36 cellular contexts compared by ENCODE assay signal in the genomic region with DNA sequence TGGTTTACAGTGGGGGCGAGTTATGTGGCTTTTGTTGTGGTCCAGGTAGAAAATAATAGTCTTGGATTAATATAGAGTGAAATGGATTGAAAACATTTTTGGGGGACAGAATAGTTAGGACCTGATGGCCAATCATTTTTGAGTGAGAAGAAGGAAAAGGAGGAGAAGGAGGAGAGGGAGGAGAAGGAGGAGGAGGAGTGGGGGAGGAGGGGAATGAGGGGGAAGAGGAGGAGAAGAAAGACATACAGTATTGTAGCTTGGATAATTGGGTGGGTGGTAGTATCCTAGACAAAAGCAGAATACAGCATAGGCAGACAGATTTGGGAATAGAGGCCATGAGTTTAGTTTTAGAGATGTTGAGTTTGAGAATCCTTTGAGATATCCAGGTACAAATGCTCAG.
"Had no signal": no experiment of that assay in that cellular context is flagged by ENCODE, and none has a peak within 500 bp of the region (broad histone marks: within the 10 kb centered on the region; RNA-seq: fewer than 3 reads in every experiment).

No MANE protein-coding gene starts in this region.

- H3K36me3 ChIP-seq: ascending aorta, cardiac muscle cell had no signal

- H3K36me3 Mint-ChIP-seq: activated CD4-positive, alpha-beta memory T cell treated with anti-CD3 and anti-CD28 coated beads for 36 hours; activated naive CD4-positive, alpha-beta T cell treated with anti-CD3 and anti-CD28 coated beads, Interleukin-2, amount 10 ng/mL, durations not matched to agents 7 days and 5 days; activated naive CD4-positive, alpha-beta T cell treated with anti-CD3 and anti-CD28 coated beads, Interleukin-2, amount 50 U/mL, for 24 hours; activated naive CD8-positive, alpha-beta T cell; activated naive CD8-positive, alpha-beta T cell treated with anti-CD3 and anti-CD28 coated beads, Interleukin-2, amount 10 ng/mL, durations not matched to agents 7 days and 5 days; brain had no signal

- H3K4me3 Mint-ChIP-seq: activated B cell treated with CpG ODN at 0.5 μM for 24 hours; activated CD4-positive, alpha-beta memory T cell treated with anti-CD3 and anti-CD28 coated beads for 36 hours; activated CD4-positive, alpha-beta T cell treated with anti-CD3 and anti-CD28 coated beads, Interleukin-2, amount 10 ng/mL, durations not matched to agents 24 days and 14 days; activated CD8-positive, alpha-beta T cell treated with anti-CD3 and anti-CD28 coated beads for 36 hours; activated naive CD4-positive, alpha-beta T cell treated with anti-CD3 and anti-CD28 coated beads, Interleukin-2, amount 10 ng/mL, durations not matched to agents 7 days and 5 days; activated naive CD4-positive, alpha-beta T cell treated with anti-CD3 and anti-CD28 coated beads, Interleukin-2, amount 50 U/mL, for 24 hours; activated naive CD8-positive, alpha-beta T cell; activated naive CD8-positive, alpha-beta T cell treated with anti-CD3 and anti-CD28 coated beads, Interleukin-2, amount 10 ng/mL, durations not matched to agents 7 days and 5 days; activated naive CD8-positive, alpha-beta T cell treated with anti-CD3 and anti-CD28 coated beads, Interleukin-2, amount 50 U/mL, for 24 hours; activated T-cell treated with anti-CD3 and anti-CD28 coated beads, Interleukin-2, amount 50 U/mL, for 4 hours; activated T-cell treated with anti-CD3 and anti-CD28 coated beads, Interleukin-2, amount 50 U/mL, for 72 hours; brain; T-helper 1 cell treated with Interleukin-12 subunit alpha and Interleukin-12 subunit beta and Interleukin-4 antibody, amounts not matched to agents 30 μg/mL and 1 μg/mL, for 36 hours; T-helper 2 cell treated with Interferon-gamma antibody and Interleukin-4, amounts not matched to agents 5 μg/mL and 100 μg/mL, for 36 hours had no signal

- H3K27me3 ChIP-seq: ascending aorta, cardiac muscle cell had no signal

- H3K27ac ChIP-seq: ascending aorta, cardiac muscle cell, VCaP had no signal

- H3K27ac Mint-ChIP-seq: activated B cell treated with CpG ODN at 0.5 μM for 24 hours; activated CD4-positive, alpha-beta memory T cell treated with anti-CD3 and anti-CD28 coated beads for 36 hours; activated CD4-positive, alpha-beta T cell treated with anti-CD3 and anti-CD28 coated beads, Interleukin-2, amount 10 ng/mL, durations not matched to agents 24 days and 14 days; activated CD8-positive, alpha-beta T cell treated with anti-CD3 and anti-CD28 coated beads for 36 hours; activated naive CD4-positive, alpha-beta T cell treated with anti-CD3 and anti-CD28 coated beads, Interleukin-2, amount 10 ng/mL, durations not matched to agents 7 days and 5 days; activated naive CD4-positive, alpha-beta T cell treated with anti-CD3 and anti-CD28 coated beads, Interleukin-2, amount 50 U/mL, for 24 hours; activated naive CD8-positive, alpha-beta T cell; activated naive CD8-positive, alpha-beta T cell treated with anti-CD3 and anti-CD28 coated beads, Interleukin-2, amount 10 ng/mL, durations not matched to agents 7 days and 5 days; activated naive CD8-positive, alpha-beta T cell treated with anti-CD3 and anti-CD28 coated beads, Interleukin-2, amount 50 U/mL, for 24 hours; activated T-cell treated with anti-CD3 and anti-CD28 coated beads, Interleukin-2, amount 50 U/mL, for 72 hours; activated T-helper 2 cell treated with anti-CD3 and anti-CD28 coated beads, Interferon-gamma antibody, Interleukin-2, Interleukin-4, amounts not matched to agents 10 μg/mL and 5 μg/mL and 100 μg/mL, durations not matched to agents 14 hours and 24 hours and 36 hours; brain; T-helper 1 cell treated with Interleukin-12 subunit alpha and Interleukin-12 subunit beta and Interleukin-4 antibody, amounts not matched to agents 30 μg/mL and 1 μg/mL, for 36 hours; T-helper 2 cell treated with Interferon-gamma antibody and Interleukin-4, amounts not matched to agents 5 μg/mL and 100 μg/mL, for 36 hours had no signal

- H3K4me3 ChIP-seq: ascending aorta, cardiac muscle cell had no signal

- H3K4me1 ChIP-seq: ascending aorta had no signal

- DNase-seq: activated B cell treated with CpG ODN at 0.5 μM for 24 hours; activated CD4-positive, alpha-beta memory T cell treated with anti-CD3 and anti-CD28 coated beads for 36 hours; activated CD4-positive, alpha-beta T cell treated with anti-CD3 and anti-CD28 coated beads for 4 hours; activated CD4-positive, alpha-beta T cell treated with anti-CD3 and anti-CD28 coated beads, Interleukin-2, amount 10 ng/mL, durations not matched to agents 24 days and 14 days; activated CD4-positive, alpha-beta T cell treated with anti-CD3 and anti-CD28 coated beads, Interleukin-2, amount 50 U/mL, for 1 hour; activated CD4-positive, alpha-beta T cell treated with anti-CD3 and anti-CD28 coated beads, Interleukin-2, amount 50 U/mL, for 4 hours; activated CD4-positive, CD25-positive, alpha-beta regulatory T cell treated with anti-CD3 and anti-CD28 coated beads, Interleukin-2, amount 50 U/mL, for 72 hours; activated CD8-positive, alpha-beta memory T cell treated with anti-CD3 and anti-CD28 coated beads, Interleukin-2, amount 50 U/mL, for 4 hours; activated CD8-positive, alpha-beta T cell treated with anti-CD3 and anti-CD28 coated beads for 36 hours; activated effector memory CD4-positive, alpha-beta T cell treated with Interleukin-2 at 50 U/mL for 16 hours; activated gamma-delta T cell; activated naive CD4-positive, alpha-beta T cell treated with anti-CD3 and anti-CD28 coated beads, Interleukin-2, amount 10 ng/mL, durations not matched to agents 7 days and 5 days; activated naive CD4-positive, alpha-beta T cell treated with Interleukin-2 at 50 U/mL for 16 hours; activated naive CD8-positive, alpha-beta T cell treated with anti-CD3 and anti-CD28 coated beads, Interleukin-2, amount 10 ng/mL, durations not matched to agents 7 days and 5 days; activated naive CD8-positive, alpha-beta T cell treated with anti-CD3 and anti-CD28 coated beads, Interleukin-2, amount 50 U/mL, for 24 hours; activated T-cell treated with anti-CD3 and anti-CD28 coated beads for 4 hours; activated T-cell treated with anti-CD3 and anti-CD28 coated beads, Interleukin-2, amount 50 U/mL, for 1 hour; activated T-cell treated with anti-CD3 and anti-CD28 coated beads, Interleukin-2, amount 50 U/mL, for 4 hours; activated T-cell treated with anti-CD3 and anti-CD28 coated beads, Interleukin-2, amount 50 U/mL, for 72 hours; amygdala; anterior cingulate cortex; central memory CD4-positive, alpha-beta T cell; T-helper 1 cell; T-helper 2 cell; T-helper 9 cell had no signal

- H3K9me3 Mint-ChIP-seq: activated B cell treated with CpG ODN at 0.5 μM for 24 hours; activated CD4-positive, alpha-beta memory T cell treated with anti-CD3 and anti-CD28 coated beads for 36 hours; activated CD4-positive, alpha-beta T cell treated with anti-CD3 and anti-CD28 coated beads, Interleukin-2, amount 10 ng/mL, durations not matched to agents 24 days and 14 days; activated CD8-positive, alpha-beta T cell treated with anti-CD3 and anti-CD28 coated beads for 36 hours; activated naive CD4-positive, alpha-beta T cell treated with anti-CD3 and anti-CD28 coated beads, Interleukin-2, amount 50 U/mL, for 24 hours; activated naive CD8-positive, alpha-beta T cell treated with anti-CD3 and anti-CD28 coated beads, Interleukin-2, amount 10 ng/mL, durations not matched to agents 7 days and 5 days; activated naive CD8-positive, alpha-beta T cell treated with anti-CD3 and anti-CD28 coated beads, Interleukin-2, amount 50 U/mL, for 24 hours; activated T-cell treated with anti-CD3 and anti-CD28 coated beads, Interleukin-2, amount 50 U/mL, for 4 hours; activated T-helper 2 cell treated with anti-CD3 and anti-CD28 coated beads, Interferon-gamma antibody, Interleukin-2, Interleukin-4, amounts not matched to agents 10 μg/mL and 5 μg/mL and 100 μg/mL, durations not matched to agents 14 hours and 24 hours and 36 hours; T-helper 1 cell treated with Interleukin-12 subunit alpha and Interleukin-12 subunit beta and Interleukin-4 antibody, amounts not matched to agents 30 μg/mL and 1 μg/mL, for 36 hours; T-helper 2 cell treated with Interferon-gamma antibody and Interleukin-4, amounts not matched to agents 5 μg/mL and 100 μg/mL, for 36 hours had no signal

- ATAC-seq: activated CD8-positive, alpha-beta T cell treated with anti-CD3 and anti-CD28 coated beads for 36 hours; activated naive CD8-positive, alpha-beta T cell treated with anti-CD3 and anti-CD28 coated beads, Interleukin-2, amount 50 U/mL, for 24 hours; activated T-cell treated with anti-CD3 and anti-CD28 coated beads, Interleukin-2, amount 50 U/mL, for 4 hours; activated T-cell treated with anti-CD3 and anti-CD28 coated beads, Interleukin-2, amount 50 U/mL, for 72 hours had no signal

- FAIRE-seq: bronchial epithelial cell, TTC549 had no signal

- H3K4me1 Mint-ChIP-seq: activated B cell treated with CpG ODN at 0.5 μM for 24 hours; activated CD4-positive, alpha-beta T cell treated with anti-CD3 and anti-CD28 coated beads, Interleukin-2, amount 10 ng/mL, durations not matched to agents 24 days and 14 days; activated naive CD4-positive, alpha-beta T cell treated with anti-CD3 and anti-CD28 coated beads, Interleukin-2, amount 10 ng/mL, durations not matched to agents 7 days and 5 days; activated naive CD4-positive, alpha-beta T cell treated with anti-CD3 and anti-CD28 coated beads, Interleukin-2, amount 50 U/mL, for 24 hours; activated naive CD8-positive, alpha-beta T cell treated with anti-CD3 and anti-CD28 coated beads, Interleukin-2, amount 10 ng/mL, durations not matched to agents 7 days and 5 days; activated naive CD8-positive, alpha-beta T cell treated with anti-CD3 and anti-CD28 coated beads, Interleukin-2, amount 50 U/mL, for 24 hours; brain had no signal

- H3K27me3 Mint-ChIP-seq: activated B cell treated with CpG ODN at 0.5 μM for 24 hours; activated CD4-positive, alpha-beta memory T cell treated with anti-CD3 and anti-CD28 coated beads for 36 hours; activated CD4-positive, alpha-beta T cell treated with anti-CD3 and anti-CD28 coated beads, Interleukin-2, amount 10 ng/mL, durations not matched to agents 24 days and 14 days; activated CD8-positive, alpha-beta T cell treated with anti-CD3 and anti-CD28 coated beads for 36 hours; activated naive CD4-positive, alpha-beta T cell treated with anti-CD3 and anti-CD28 coated beads, Interleukin-2, amount 10 ng/mL, durations not matched to agents 7 days and 5 days; activated naive CD4-positive, alpha-beta T cell treated with anti-CD3 and anti-CD28 coated beads, Interleukin-2, amount 50 U/mL, for 24 hours; activated naive CD8-positive, alpha-beta T cell; activated naive CD8-positive, alpha-beta T cell treated with anti-CD3 and anti-CD28 coated beads, Interleukin-2, amount 10 ng/mL, durations not matched to agents 7 days and 5 days; activated naive CD8-positive, alpha-beta T cell treated with anti-CD3 and anti-CD28 coated beads, Interleukin-2, amount 50 U/mL, for 24 hours had no signal

- H3K9me3 ChIP-seq: ascending aorta had no signal
